In the genomic region with DNA sequence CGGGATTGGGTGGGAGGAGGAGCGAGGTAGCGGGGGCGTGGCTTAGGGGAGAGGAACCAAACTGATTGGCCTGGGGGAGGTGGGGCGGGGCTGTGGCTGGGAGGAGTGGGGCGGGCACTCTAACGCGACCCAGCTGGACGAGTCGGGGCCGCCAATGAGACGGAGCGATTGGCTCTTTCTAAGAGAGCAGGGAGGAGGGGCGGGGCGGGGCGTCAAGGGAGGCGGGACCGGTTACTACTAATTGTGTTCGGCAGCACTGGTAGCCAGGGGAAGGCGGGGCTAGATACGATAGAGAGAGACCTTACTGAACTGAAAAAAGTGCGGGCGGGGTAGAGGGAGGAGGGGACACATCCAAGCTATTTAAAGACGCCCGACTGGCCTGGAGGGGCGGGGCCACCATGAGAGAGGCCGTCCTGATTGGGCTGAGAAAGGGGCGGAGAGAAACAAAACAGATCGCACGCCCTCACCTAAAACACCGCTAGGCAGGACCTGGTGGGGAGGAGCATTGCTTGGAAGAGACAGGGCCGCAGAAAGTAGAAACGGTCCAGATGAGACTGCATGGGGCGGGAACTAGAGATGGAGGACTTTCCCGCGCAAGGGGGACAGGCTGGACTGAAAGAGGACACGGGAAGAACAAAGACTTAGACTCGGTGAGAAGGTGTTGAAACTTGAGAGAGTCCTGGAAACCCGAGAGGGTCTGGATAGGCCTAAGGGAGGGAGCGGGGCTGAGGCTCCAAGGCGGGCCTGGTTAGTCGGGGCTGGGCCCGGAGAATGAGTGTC, we compare ENCODE assay signal across 8 cellular contexts. TPM values are rescaled to one million over a fixed set of nuclear protein-coding genes. Genes with fewer than 3 reads are reported as not detected.
A peak's percentile ranks its signal among the peaks of the same experiment; 100 is the strongest.
DNase-seq lines count a peak whose midpoint lies in the region; ATAC-seq and TF ChIP-seq lines count a peak whose summit lies in the region.

A gene (minus strand): TSS at position 232 of the 780 bp plus-strand sequence. CDS start 295 bp downstream, outside the sequence.

- peaks cover 31% of the 10 kb centered on the region for H3K4me1 Mint-ChIP-seq in type B pancreatic cell (ENCODE audit: unreplicated experiment)

- H3K27me3 ChIP-seq in heart right ventricle: peaks cover 0 to 86% (median 64%) of the 10 kb centered on the region in 7 donors

- no peaks in the 10 kb centered on the region for H3K36me3 Mint-ChIP-seq in type B pancreatic cell

- TF ChIP-seq CTCF in heart right ventricle (IDR thresholded peaks at IDR 0.05) (no peak), type B pancreatic cell (conservative IDR thresholded peaks at IDR 0.05) (peak; percentile 22)

- peak within 1 kb of the TSS in 9 of 10 donors; percentile 16 to 83 (median 72) for H3K27ac ChIP-seq in heart right ventricle

- H3K4me1 ChIP-seq in heart right ventricle: peaks cover 5 to 62% (median 27%) of the 10 kb centered on the region in 9 donors

- peaks cover 46% of the 10 kb centered on the region for H3K27me3 Mint-ChIP-seq in type B pancreatic cell

- no peaks in the 10 kb centered on the region for H3K9me3 ChIP-seq in heart right ventricle

- H3K4me3 ChIP-seq in heart right ventricle: peak within 1 kb of the TSS; percentile 18 to 53 (median 48)

- H3K4me3 Mint-ChIP-seq in type B pancreatic cell: peak within 1 kb of the TSS; percentile 92

- intact Hi-C loops in heart right ventricle (cut with DNase I) (loop anchor here in 1 of 10 donors (5.0 kb wide), 1 partner anchor 162 kb away; no protein-coding TSS in a partner anchor), posterior vena cava (cut with DNase I) (no loop called here)

- DNase-seq in Daoy (ENCODE audit: low read depth) (peak; percentile 100), GOT3 (lab: John Stamatoyannopoulos, UW) (peak; percentile 73), NCI-H1048 (lab: John Stamatoyannopoulos, UW) (peak; percentile 96), SKM-1 treated with dmso at 0.1 percent for 144 hours (lab: John Stamatoyannopoulos, UW; ENCODE audit: unreplicated experiment) (peak; percentile 95), amniotic epithelial cell (ENCODE audit: low read depth) (peak; percentile 70), heart right ventricle (peak; percentile 98 to 99), posterior vena cava (ENCODE audit: low spot score) (peak; percentile 98), type B pancreatic cell (ENCODE audit: extremely low spot score, unreplicated experiment) (peak; percentile 99)

- no peaks in the 10 kb centered on the region for H3K9me3 Mint-ChIP-seq in type B pancreatic cell

- WGBS in heart right ventricle, 2 donors: 1 to 2% methylated on average over 41 to 43 of the region's 43 CpGs

- H3K27ac Mint-ChIP-seq in type B pancreatic cell: peak within 1 kb of the TSS; percentile 97

- H3K36me3 ChIP-seq in heart right ventricle: no peaks in the 10 kb centered on the region

- ATAC-seq in heart right ventricle: peak; percentile 79 to 91 (median 86)

RNA-seq across cellular contexts. Expression of the gene that starts here (rescaled TPM):
- total RNA-seq in Daoy (2014; rRNA removed; shearing (Covaris generic)): 0.06 and 0.15 TPM in 2 replicates
- total RNA-seq in heart right ventricle: 1 to 10 TPM; 1.4 to 4.0 (median 2.4) TPM
- polyA plus RNA-seq in heart right ventricle: 1 to 10 TPM in 1 of 2 donors, under 1 TPM in 1; 0.88 to 1.1 TPM
- under 1 TPM; 0.83 to 0.90 TPM for total RNA-seq in posterior vena cava
- total RNA-seq in type B pancreatic cell (ENCODE audit: low replicate concordance): 9.5 and 11.2 TPM in 2 replicates

Comparison
In these comparisons a context has a peak if more than half of its experiments do, and no peak if none do; other contexts are left out.
1. Peak in every context shown above with its lines: DNase-seq, ATAC-seq, H3K4me3 ChIP-seq and H3K27ac ChIP-seq.
2. Peak in DNase-seq in Daoy; RNA of the gene not detected or under 1 TPM.
3. Peak in DNase-seq in posterior vena cava; RNA of the gene not detected or under 1 TPM.